In genomic region chr21:46662367-46662654, GRCh38 we compare ENCODE assay signal across 22 cellular contexts. TPM values are rescaled to one million over a fixed set of nuclear protein-coding genes. Genes with fewer than 3 reads are reported as not detected.
A peak's percentile ranks its signal among the peaks of the same experiment; 100 is the strongest.
DNase-seq lines count a peak whose midpoint lies in the region; ATAC-seq and TF ChIP-seq lines count a peak whose summit lies in the region.
"Had no signal": no experiment of that assay in that cellular context is flagged by ENCODE, and none has a peak within 500 bp of the region (broad histone marks: within the 10 kb centered on the region; RNA-seq: fewer than 3 reads in every experiment).

No MANE protein-coding gene starts in this region.

- H3K4me3 Mint-ChIP-seq in natural killer cell treated with Interleukin-12 subunit alpha and Interleukin-12 subunit beta and Interleukin-15 and Interleukin-18, amount 100 ng/mL, for 72 hours = no peak overlapping the region
- H3K4me3 Mint-ChIP-seq in natural killer cell = no peak overlapping the region
- H3K4me3 Mint-ChIP-seq: CD4-positive, alpha-beta memory T cell had no signal

- no peak overlapping the region for H3K4ac ChIP-seq in neuronal stem cell (ENCODE audit: low read length)

- no peak overlapping the region for H2BK120ac ChIP-seq in neuronal stem cell (ENCODE audit: low read depth, low read length)

- peak; percentile 3 to 19 for ATAC-seq in natural killer cell treated with Interleukin-12 subunit alpha and Interleukin-12 subunit beta and Interleukin-15 and Interleukin-18, amount 100 ng/mL, for 72 hours
- no peak for ATAC-seq in natural killer cell
- no peak for ATAC-seq in thoracic aorta (ENCODE audit: insufficient number of reproducible peaks, low FRiP score, low read depth)
- ATAC-seq: A549, Panc1 had no signal

- H3K36me3 ChIP-seq in neuronal stem cell (replicated peaks in 1 of 2; ENCODE audit: control insufficient read depth in 2 of 2, insufficient read depth in 2 of 2, low read length in 2 of 2) (peaks cover 17 to 85% of the 10 kb centered on the region in 2 donors), thoracic aorta (peaks cover 30% of the 10 kb centered on the region)

- H2BK12ac ChIP-seq in neuronal stem cell (ENCODE audit: low read length) = no peak overlapping the region

- H3K23ac ChIP-seq in neuronal stem cell (ENCODE audit: low read depth, low read length, poor library complexity) = no peak overlapping the region

- peak overlapping the region in 1 of 2 donors; percentile 87 for H3K27ac ChIP-seq in coronary artery
- H3K27ac ChIP-seq in neuronal stem cell (replicated peaks; ENCODE audit: low read length) = no peak overlapping the region
- no peak overlapping the region for H3K27ac ChIP-seq in thoracic aorta
- H3K27ac ChIP-seq: A549, BLaER1 had no signal

- DNase-seq in natural killer cell treated with Interleukin-12 subunit alpha and Interleukin-12 subunit beta and Interleukin-15 and Interleukin-18, amount 100 ng/mL, for 72 hours (ENCODE audit: low spot score) = no peak
- DNase-seq in natural killer cell (no peak), coronary artery (ENCODE audit: low spot score) (no peak), neuronal stem cell (ENCODE audit: low spot score) (no peak), thoracic aorta (ENCODE audit: low spot score) (no peak), NCI-H128 (lab: John Stamatoyannopoulos, UW; ENCODE audit: unreplicated experiment) (no peak), amniotic stem cell (lab: John Stamatoyannopoulos, UW) (no peak), DMS79 (lab: John Stamatoyannopoulos, UW) (no peak)
- DNase-seq: Calu3; CD4-positive, alpha-beta memory T cell; EL; HCEC 1CT; MM.1S; NCI-H1092; NCI-H146; NCI-H2081; NCI-H446 treated with DMSO at 0.1 percent for 48 hours; NCI-H69 had no signal

- peak overlapping the region; percentile 31 for H2BK15ac ChIP-seq in neuronal stem cell (ENCODE audit: low read length)

- H3K18ac ChIP-seq in neuronal stem cell (ENCODE audit: low read length) = no peak overlapping the region

- intact Hi-C loops in natural killer cell (cut with micrococcal nuclease) = no loop called here

- no peak overlapping the region for H2AFZ ChIP-seq in neuronal stem cell (ENCODE audit: low read length)

- H3K9me3 Mint-ChIP-seq in natural killer cell treated with Interleukin-12 subunit alpha and Interleukin-12 subunit beta and Interleukin-15 and Interleukin-18, amount 100 ng/mL, for 72 hours = no peaks in the 10 kb centered on the region
- no peaks in the 10 kb centered on the region for H3K9me3 Mint-ChIP-seq in natural killer cell
- H3K9me3 Mint-ChIP-seq: CD4-positive, alpha-beta memory T cell had no signal

- H2AK5ac ChIP-seq in neuronal stem cell (ENCODE audit: low read depth, low read length) = peak overlapping the region; percentile 84

- no peak overlapping the region for H3K4me2 ChIP-seq in neuronal stem cell (ENCODE audit: insufficient read depth, low read length, poor library complexity, severe bottlenecking)
- H3K4me2 ChIP-seq: A549 had no signal

- no peaks in the 10 kb centered on the region for H3K27me3 Mint-ChIP-seq in natural killer cell treated with Interleukin-12 subunit alpha and Interleukin-12 subunit beta and Interleukin-15 and Interleukin-18, amount 100 ng/mL, for 72 hours
- H3K27me3 Mint-ChIP-seq in natural killer cell (ENCODE audit: low read depth in 2 of 2) = no peaks in the 10 kb centered on the region
- H3K27me3 Mint-ChIP-seq: CD4-positive, alpha-beta memory T cell had no signal

- no peak overlapping the region for H4K91ac ChIP-seq in neuronal stem cell (ENCODE audit: low read depth, low read length, poor library complexity)

- H3K4me1 ChIP-seq in neuronal stem cell (ENCODE audit: control insufficient read depth in 2 of 2, insufficient read depth in 1 of 2, low read depth in 1 of 2, low read length in 2 of 2) (peaks cover 0 to 6% of the 10 kb centered on the region in 2 donors), thoracic aorta (ENCODE audit: control insufficient read depth in 1 of 2, low read depth in 2 of 2) (peaks cover 5 to 8% of the 10 kb centered on the region in 2 donors)
- H3K4me1 ChIP-seq: A549 had no signal

- H4K8ac ChIP-seq in neuronal stem cell (ENCODE audit: low read depth, low read length) = no peak overlapping the region

- no peak overlapping the region for H3K14ac ChIP-seq in neuronal stem cell (ENCODE audit: low read length)

- no peak overlapping the region for H3K27ac Mint-ChIP-seq in natural killer cell treated with Interleukin-12 subunit alpha and Interleukin-12 subunit beta and Interleukin-15 and Interleukin-18, amount 100 ng/mL, for 72 hours
- no peak overlapping the region for H3K27ac Mint-ChIP-seq in natural killer cell

- no CpG with 5 or more reads among the region's 11 CpGs for WGBS in neuronal stem cell (ENCODE audit: extremely low coverage in 2 of 2, insufficient read length in 2 of 2, insufficient replicate concordance in 1 of 2), 2 donors

- peaks cover 0 to 3% (median 0%) of the 10 kb centered on the region in 3 experiments for H3K27me3 ChIP-seq in neuronal stem cell (ENCODE audit: control insufficient read depth in 3 of 3, insufficient read depth in 3 of 3, low read depth in 1 of 3, low read length in 3 of 3)
- H3K27me3 ChIP-seq in thoracic aorta (replicated peaks; ENCODE audit: insufficient read depth) = no peaks in the 10 kb centered on the region

- H3K79me1 ChIP-seq in neuronal stem cell (ENCODE audit: low read depth, low read length) = no peaks in the 10 kb centered on the region

- H3K4me3 ChIP-seq in coronary artery = peak overlapping the region; percentile 66
- no peak overlapping the region for H3K4me3 ChIP-seq in neuronal stem cell (ENCODE audit: low read length in 2 of 2)
- peak overlapping the region; percentile 12 for H3K4me3 ChIP-seq in thoracic aorta
- H3K4me3 ChIP-seq: A549, BLaER1 had no signal

- H3K4me1 Mint-ChIP-seq in natural killer cell treated with Interleukin-12 subunit alpha and Interleukin-12 subunit beta and Interleukin-15 and Interleukin-18, amount 100 ng/mL, for 72 hours (ENCODE audit: low read depth in 2 of 2) = peaks cover 9 to 17% of the 10 kb centered on the region in 2 donors
- H3K4me1 Mint-ChIP-seq in natural killer cell = peaks cover 11 to 45% of the 10 kb centered on the region in 2 donors

- H2BK5ac ChIP-seq in neuronal stem cell (ENCODE audit: low read length) = no peak overlapping the region

- peaks cover 4 to 17% of the 10 kb centered on the region in 2 donors for H3K9me3 ChIP-seq in neuronal stem cell (replicated peaks in 1 of 2; ENCODE audit: control insufficient read depth in 2 of 2, insufficient read depth in 1 of 2, low read depth in 1 of 2, low read length in 2 of 2)
- H3K9me3 ChIP-seq in thoracic aorta = no peaks in the 10 kb centered on the region
- H3K9me3 ChIP-seq: A549, BLaER1 had no signal

- TF ChIP-seq CTCF in natural killer cell (IDR thresholded peaks at IDR 0.05) (no peak), coronary artery (IDR thresholded peaks at IDR 0.05) (no peak), thoracic aorta (IDR thresholded peaks at IDR 0.05) (no peak)

- peaks cover 6% of the 10 kb centered on the region for H3K36me3 Mint-ChIP-seq in natural killer cell treated with Interleukin-12 subunit alpha and Interleukin-12 subunit beta and Interleukin-15 and Interleukin-18, amount 100 ng/mL, for 72 hours
- H3K36me3 Mint-ChIP-seq in natural killer cell = peaks cover 9% of the 10 kb centered on the region

- H3K9ac ChIP-seq in neuronal stem cell (ENCODE audit: low read depth, low read length, poor library complexity) = no peak overlapping the region
- H3K9ac ChIP-seq: BLaER1 had no signal

RNA-seq across cellular contexts. Expression of gene PRMT2, which starts 26.8 kb away (rescaled TPM):
- 10 to 100 TPM; 64.7 to 92.4 TPM for total RNA-seq in natural killer cell treated with Interleukin-12 subunit alpha and Interleukin-12 subunit beta and Interleukin-15 and Interleukin-18, amount 100 ng/mL, for 72 hours
- total RNA-seq in natural killer cell = 100 to 1,000 TPM; 122 to 199 (median 170) TPM
- 60.6 TPM for polyA plus RNA-seq in neuronal stem cell (2013, experiment 1 of 2)
- polyA plus RNA-seq in neuronal stem cell (2013, experiment 2 of 2) = 61.2 TPM
- total RNA-seq in thoracic aorta = 100 to 1,000 TPM; 125 to 126 TPM

RNA-seq across cellular contexts. Expression of gene S100B, which starts 57.4 kb away (rescaled TPM):
- total RNA-seq in natural killer cell treated with Interleukin-12 subunit alpha and Interleukin-12 subunit beta and Interleukin-15 and Interleukin-18, amount 100 ng/mL, for 72 hours = not detected
- 10 to 100 TPM in 1 of 3 donors, 1 to 10 TPM in 1, not detected in 1; 4.0 to 58.9 TPM for total RNA-seq in natural killer cell
- 1.1 TPM for polyA plus RNA-seq in neuronal stem cell (2013, experiment 1 of 2)
- 0.96 TPM for polyA plus RNA-seq in neuronal stem cell (2013, experiment 2 of 2)
- 1 to 10 TPM; 4.7 to 8.4 TPM for total RNA-seq in thoracic aorta
- total RNA-seq: Calu3; CD4-positive, alpha-beta memory T cell; LHCN-M2 had no signal
- polyA plus RNA-seq: A549 had no signal

Comparison
In these comparisons a context has a peak if more than half of its experiments do, and no peak if none do; other contexts are left out.
1. ATAC-seq: peak in natural killer cell treated with Interleukin-12 subunit alpha and Interleukin-12 subunit beta and Interleukin-15 and Interleukin-18, amount 100 ng/mL, for 72 hours (2 of 2); none in natural killer cell (0 of 3) and thoracic aorta (single experiment).
2. H3K4me3 ChIP-seq: peak in coronary artery (single experiment) and thoracic aorta (single experiment); none in neuronal stem cell (0 of 2).